1 cellular context compared by ENCODE assay signal in the genomic region with DNA sequence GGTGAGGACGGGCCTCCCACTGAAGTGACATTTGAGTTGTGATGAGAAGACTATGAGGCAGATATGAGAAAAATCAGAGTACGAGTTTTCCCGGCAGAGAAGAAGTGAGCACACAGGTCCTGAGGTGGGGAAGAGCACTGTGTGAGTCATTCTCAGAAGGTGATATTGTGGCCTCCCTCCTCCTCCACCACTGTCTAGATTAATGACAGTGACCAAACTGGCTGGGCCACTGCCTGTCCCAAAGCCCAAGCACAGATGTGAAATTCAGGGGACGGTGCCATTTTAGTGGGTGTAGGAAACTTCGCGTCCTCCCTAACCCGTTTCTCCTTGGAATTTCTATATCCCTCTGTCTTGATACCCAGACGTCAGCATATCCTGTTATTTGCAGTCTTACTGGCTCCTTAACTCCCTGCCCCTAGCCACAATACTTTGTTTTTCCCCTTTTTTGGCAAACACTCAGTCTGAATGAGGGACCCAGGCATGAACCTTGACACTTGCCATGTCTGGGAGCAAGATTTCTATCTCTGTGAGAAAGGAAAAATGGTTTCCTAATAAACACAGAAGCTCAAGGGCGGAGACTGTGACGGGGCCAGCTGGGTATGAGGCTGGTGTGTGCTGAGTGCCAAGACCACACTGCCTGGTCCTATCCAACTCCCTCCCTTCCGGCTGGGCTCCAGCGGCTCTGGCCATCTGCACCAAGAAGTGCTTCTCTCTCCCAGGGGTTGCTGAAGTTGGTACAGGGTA.
TF ChIP-seq lines count a peak whose summit lies in the region.

No MANE protein-coding gene starts in this region.

TF ChIP-seq in endothelial cell of umbilical vein, 7 proteins besides CTCF, POLR2A, EP300 and RAD21 (continued from another document):
- TF ChIP-seq, protein P1, sequence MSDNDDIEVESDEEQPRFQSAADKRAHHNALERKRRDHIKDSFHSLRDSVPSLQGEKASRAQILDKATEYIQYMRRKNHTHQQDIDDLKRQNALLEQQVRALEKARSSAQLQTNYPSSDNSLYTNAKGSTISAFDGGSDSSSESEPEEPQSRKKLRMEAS (IDR thresholded peaks at IDR 0.05; ENCODE audit: insufficient read depth, insufficient read length), result no peak
- TF ChIP-seq GATA2 (IDR thresholded peaks at IDR 0.05; ENCODE audit: insufficient read depth, insufficient read length, low read depth, low read length) (peak; percentile 89), POLR2AphosphoS5 (IDR thresholded peaks at IDR 0.05; ENCODE audit: insufficient read depth, low read depth, low read length) (peak; percentile 37)
